ENCODE assay signal across 11 cellular contexts in genomic region chr1:66283583-66284041, GRCh38.
DNase-seq lines count a peak whose midpoint lies in the region; ATAC-seq and TF ChIP-seq lines count a peak whose summit lies in the region.
"Had no signal": no experiment of that assay in that cellular context is flagged by ENCODE, and none has a peak within 500 bp of the region (broad histone marks: within the 10 kb centered on the region; RNA-seq: fewer than 3 reads in every experiment).

No MANE protein-coding gene starts in this region.

- POLR2A ChIA-PET in activated B cell treated with CpG ODN at 0.5 μM for 24 hours (lab: Charles Lee) (interaction anchor here (0.7 to 7.8 kb wide), 14 partner anchors 18 to 486 kb away, joined by 3 to 226 read pairs (median 14); no protein-coding TSS in a partner anchor), HEK293T (lab: Yijun Ruan, JAX) (no interaction called here)

- no peak for TF ChIP-seq CTCF in activated B cell treated with CpG ODN at 0.5 μM for 24 hours (IDR thresholded peaks at IDR 0.05)

- peak; percentile 59 for DNase-seq in stimulated activated CD4-positive, alpha-beta T cell treated with anti-CD3 and anti-CD28 coated beads, Interleukin-1b, Interleukin-23, amount 100 ng/mL, for 48 hours
- DNase-seq in stimulated activated CD4-positive, alpha-beta T cell treated with anti-CD3 and anti-CD28 coated beads, Interleukin-2, amount 100 ng/mL, for 48 hours: no peak
- no peak for DNase-seq in activated B cell treated with CpG ODN at 0.5 μM for 24 hours
- DNase-seq in SW 1271 (lab: John Stamatoyannopoulos, UW): no peak
- DNase-seq in NCI-H1417 treated with DMSO at 0.1 percent for 48 hours (lab: John Stamatoyannopoulos, UW): no peak
- DNase-seq in left colon: no peak
- DNase-seq in HEK293T (ENCODE audit: extremely low spot score): no peak
- DNase-seq: thyroid gland had no signal

- intact Hi-C loops in activated B cell treated with CpG ODN at 0.5 μM for 24 hours (cut with micrococcal nuclease): loop anchor here (1.0 to 10.0 kb wide), 2 partner anchors 18 to 1319 kb away; partner anchors contain the start of gene JAK1
- intact Hi-C loops in left colon (cut with DNase I, micrococcal nuclease): no loop called here

- ATAC-seq in HG03025 (IDR thresholded peaks at IDR 0.05; ENCODE audit: low FRiP score, unreplicated experiment) (peak; percentile 46), activated B cell treated with CpG ODN at 0.5 μM for 24 hours (ENCODE audit: low read depth) (peak; percentile 32), left colon (no peak)
- ATAC-seq: Panc1 had no signal

- H3K4me3 Mint-ChIP-seq in activated B cell treated with CpG ODN at 0.5 μM for 24 hours: peak overlapping the region; percentile 61
- H3K4me3 Mint-ChIP-seq: neural crest cell had no signal

- no peaks in the 10 kb centered on the region for H3K9me3 Mint-ChIP-seq in activated B cell treated with CpG ODN at 0.5 μM for 24 hours
- H3K9me3 Mint-ChIP-seq: neural crest cell had no signal

- peak overlapping the region; percentile 98 for H3K27ac Mint-ChIP-seq in activated B cell treated with CpG ODN at 0.5 μM for 24 hours

- CTCF ChIA-PET in activated B cell treated with CpG ODN at 0.5 μM for 24 hours (lab: Charles Lee) (interaction anchor here (1.1 to 4.1 kb wide), 6 partner anchors 48 to 162 kb away, joined by 3 to 34 read pairs (median 18); no protein-coding TSS in a partner anchor), HEK293T (lab: Yijun Ruan, JAX) (interaction anchor here (1.3 kb wide), 1 partner anchor 20 kb away, joined by 3 read pairs; no protein-coding TSS in a partner anchor)

- H3K27me3 Mint-ChIP-seq in activated B cell treated with CpG ODN at 0.5 μM for 24 hours: no peaks in the 10 kb centered on the region

- H3K36me3 Mint-ChIP-seq in activated B cell treated with CpG ODN at 0.5 μM for 24 hours (ENCODE audit: low read depth): no peaks in the 10 kb centered on the region

- peaks cover 85% of the 10 kb centered on the region for H3K4me1 Mint-ChIP-seq in activated B cell treated with CpG ODN at 0.5 μM for 24 hours

TF ChIP-seq in HEK293T, 16 proteins besides CTCF, POLR2A, EP300 and RAD21:
- TF ChIP-seq SUZ12 (IDR thresholded peaks at IDR 0.05): no peak
- TF ChIP-seq SP1 (IDR thresholded peaks at IDR 0.05): no peak
- TF ChIP-seq TARDBP (IDR thresholded peaks at IDR 0.05): no peak
- TF ChIP-seq BHLHE40 (IDR thresholded peaks at IDR 0.05; ENCODE audit: borderline replicate concordance): no peak
- no peak for TF ChIP-seq ZNF384 (IDR thresholded peaks at IDR 0.05)
